In the genomic region with DNA sequence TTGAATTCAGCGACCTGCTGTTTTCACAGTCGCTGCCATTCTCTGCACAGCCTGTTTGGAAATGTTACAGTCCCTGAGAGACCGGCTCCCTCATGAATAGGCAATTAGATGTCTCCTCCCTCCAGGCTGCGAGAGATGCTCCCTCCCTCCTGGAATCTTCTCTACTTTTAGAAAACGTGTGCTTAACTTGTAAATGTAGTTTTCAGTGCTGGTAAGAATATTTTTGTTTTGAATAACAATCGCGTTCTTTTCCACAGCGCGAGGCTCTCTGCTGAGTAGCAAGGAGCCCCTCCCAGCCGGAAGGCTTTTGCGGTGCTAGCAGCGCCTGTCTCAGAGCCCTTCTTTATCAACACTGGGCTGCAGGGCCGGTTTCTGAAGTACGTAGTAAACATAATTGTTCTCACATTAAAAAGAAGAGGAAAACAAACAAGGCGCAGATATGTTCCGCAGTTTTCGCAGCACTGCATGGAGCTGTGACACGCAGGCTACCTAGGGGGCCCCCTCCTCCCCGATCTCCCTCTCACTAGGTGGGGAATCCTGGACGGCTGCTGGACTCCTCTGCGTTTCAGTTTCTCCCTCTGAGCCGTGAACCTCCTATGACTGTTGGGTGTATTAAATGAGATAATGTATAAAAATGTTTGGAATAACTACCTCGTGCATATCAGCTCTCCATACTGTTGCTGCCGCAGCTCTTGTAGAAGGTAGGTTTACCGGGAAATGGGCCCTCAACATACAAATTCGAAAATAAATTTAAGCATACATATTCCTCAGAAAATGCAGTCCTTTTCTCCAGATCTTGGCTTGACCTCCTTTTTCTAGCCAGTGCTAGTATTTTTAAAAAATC, we compare ENCODE assay signal across 8 cellular contexts.
DNase-seq lines count a peak whose midpoint lies in the region; ATAC-seq, FAIRE-seq and TF ChIP-seq lines count a peak whose summit lies in the region.

No MANE protein-coding gene starts in this region.

- no peak overlapping the region for H2AFZ ChIP-seq in HepG2 (ENCODE audit: low read length)

- H3K4me3 ChIP-seq in choroid plexus epithelial cell (ENCODE audit: low read depth, low read length), result peak overlapping the region; percentile 52
- H3K4me3 ChIP-seq in muscle layer of colon (ENCODE audit: low read depth in 1 of 2, low read length in 2 of 2), result peak overlapping the region; percentile 9 to 51
- H3K4me3 ChIP-seq in HepG2 (replicated peaks in 1 of 3; ENCODE audit: insufficient read depth in 1 of 3, low read depth in 2 of 3, low read length in 3 of 3), result no peak overlapping the region

- TF ChIP-seq CTCF in choroid plexus epithelial cell (conservative IDR thresholded peaks at IDR 0.05; ENCODE audit: low read depth, low read length) (no peak), HepG2 (CRISPR knock-in tag; IDR thresholded peaks at IDR 0.05) (no peak)

- H3K4me1 ChIP-seq in muscle layer of colon (ENCODE audit: insufficient read depth, low read length) (no peaks in the 10 kb centered on the region), HepG2 (ENCODE audit: insufficient read depth, low read length) (no peaks in the 10 kb centered on the region)

- H3K9me3 ChIP-seq in muscle layer of colon (ENCODE audit: low read length), result no peaks in the 10 kb centered on the region
- no peaks in the 10 kb centered on the region for H3K9me3 ChIP-seq in HepG2 (ENCODE audit: low read length)

- H3K9ac ChIP-seq in muscle layer of colon (ENCODE audit: low read length) (no peak overlapping the region), HepG2 (ENCODE audit: insufficient read depth, low read depth, low read length) (no peak overlapping the region)

- FAIRE-seq in GM19239 (lab: Jason Lieb, UNC), result peak; percentile 79
- FAIRE-seq in HepG2 (lab: Jason Lieb, UNC), result no peak

- DNase-seq in AG20443 (ENCODE audit: low spot score), result peak; percentile 31
- no peak for DNase-seq in GM19239 (ENCODE audit: insufficient read length, low spot score)
- DNase-seq in NCI-H2227 treated with DMSO at 0.1 percent for 48 hours (lab: John Stamatoyannopoulos, UW), result peak; percentile 29
- DNase-seq in choroid plexus epithelial cell (ENCODE audit: low read depth), result peak; percentile 29
- DNase-seq in HT-29 (ENCODE audit: low spot score), result no peak
- DNase-seq in HepG2 (ENCODE audit: low spot score), result no peak

- no peaks in the 10 kb centered on the region for H4K20me1 ChIP-seq in HepG2 (ENCODE audit: insufficient read depth, low read length)

- TF ChIP-seq RAD21 in HepG2 (CRISPR knock-in tag; IDR thresholded peaks at IDR 0.05), result no peak

- 57% methylated on average over 26 of the region's 26 CpGs for WGBS in HepG2 (ENCODE audit: low lambda C conversion rate)

- in situ Hi-C loops in HepG2 (cut with HindIII; ENCODE audit: extremely low pct_ligation_motif_present, low pct_unique_long_range_greater_than_20kb), result no loop called here

- no TSS peak for BruUV-seq in HepG2 (replicated peaks; lab: Mats Ljungman, UMichigan)

- ATAC-seq in HepG2 (no peak), HG02763 (IDR thresholded peaks at IDR 0.05; ENCODE audit: unreplicated experiment) (no peak)

- H3K79me2 ChIP-seq in HepG2 (ENCODE audit: insufficient read depth, low read length), result no peaks in the 10 kb centered on the region

- H3K27ac ChIP-seq in muscle layer of colon (ENCODE audit: low read depth, low read length), result no peak overlapping the region
- H3K27ac ChIP-seq in HepG2 (ENCODE audit: extremely low read length, insufficient read depth, low read length), result no peak overlapping the region

- intact Hi-C loops in HepG2 (cut with micrococcal nuclease; ENCODE audit: unreplicated experiment), result no loop called here

- no peak for TF ChIP-seq EP300 in HepG2 (IDR thresholded peaks at IDR 0.05; ENCODE audit: low read depth in 2 of 2, low read length in 2 of 2)
- TF ChIP-seq EP300 in HepG2 (CRISPR knock-in tag; IDR thresholded peaks at IDR 0.05; ENCODE audit: borderline replicate concordance), result no peak

- CTCF ChIA-PET in HepG2 (lab: Yijun Ruan, JAX; ENCODE audit: low intra/inter-chr PET ratio, low total read pairs), result no interaction called here

- H3K4me2 ChIP-seq in HepG2 (ENCODE audit: low read depth, low read length), result no peak overlapping the region

- POLR2A ChIA-PET in HepG2 (lab: Yijun Ruan, JAX), result no interaction called here

- no peaks in the 10 kb centered on the region for H3K36me3 ChIP-seq in muscle layer of colon (ENCODE audit: insufficient read depth, low read length)
- no peaks in the 10 kb centered on the region for H3K36me3 ChIP-seq in HepG2 (replicated peaks in 1 of 2; ENCODE audit: control insufficient read depth in 1 of 2, insufficient read depth in 2 of 2, low read length in 2 of 2)

- no peak for TF ChIP-seq POLR2A in HepG2 (IDR thresholded peaks at IDR 0.05; ENCODE audit: insufficient read depth in 1 of 2, low read depth in 2 of 2, low read length in 2 of 2)

- H3K27me3 ChIP-seq in muscle layer of colon (ENCODE audit: control insufficient read depth in 1 of 2, insufficient read depth in 2 of 2, low read length in 2 of 2) (peaks cover 0 to 7% of the 10 kb centered on the region in 2 donors), HepG2 (ENCODE audit: control insufficient read depth in 1 of 2, insufficient read depth in 2 of 2, low read length in 2 of 2) (no peaks in the 10 kb centered on the region)

TF ChIP-seq in HepG2, 621 proteins besides CTCF, POLR2A, EP300 and RAD21:
- no peak for TF ChIP-seq ZNF496 (CRISPR knock-in tag; IDR thresholded peaks at IDR 0.05; ENCODE audit: insufficient replicate concordance)
- no peak for TF ChIP-seq HDAC2 (CRISPR knock-in tag; IDR thresholded peaks at IDR 0.05)
- no peak for TF ChIP-seq SALL2 (CRISPR knock-in tag; IDR thresholded peaks at IDR 0.05)
- no peak for TF ChIP-seq TCF7L2 (IDR thresholded peaks at IDR 0.05; ENCODE audit: low read depth, low read length)
- no peak for TF ChIP-seq SMAD1 (CRISPR knock-in tag; IDR thresholded peaks at IDR 0.05; ENCODE audit: borderline replicate concordance, low read depth)
- TF ChIP-seq ZNF589 (CRISPR knock-in tag; conservative IDR thresholded peaks at IDR 0.05), result no peak
- TF ChIP-seq EHMT2 (IDR thresholded peaks at IDR 0.05; ENCODE audit: borderline replicate concordance, low read depth, low read length), result no peak
- no peak for TF ChIP-seq ZNF432 (CRISPR knock-in tag; IDR thresholded peaks at IDR 0.05; ENCODE audit: borderline replicate concordance)
- TF ChIP-seq ZNF891 (CRISPR knock-in tag; IDR thresholded peaks at IDR 0.05), result no peak

Comparison
In these comparisons a context has a peak if more than half of its experiments do, and no peak if none do; other contexts are left out.
1. DNase-seq: peak in AG20443 (single experiment), NCI-H2227 treated with DMSO at 0.1 percent for 48 hours (single experiment) and choroid plexus epithelial cell (single experiment); none in GM19239 (single experiment), HT-29 (single experiment) and HepG2 (single experiment).
2. H3K4me3 ChIP-seq: peak in choroid plexus epithelial cell (single experiment) and muscle layer of colon (2 of 2); none in HepG2 (0 of 3).